Comparison of ENCODE assay signal across 8 cellular contexts in genomic region chr5:128213340-128213739, GRCh38.
DNase-seq lines count a peak whose midpoint lies in the region; ATAC-seq and TF ChIP-seq lines count a peak whose summit lies in the region.

No MANE protein-coding gene starts in this region.

- H3K27me3 Mint-ChIP-seq in activated T-cell treated with anti-CD3 and anti-CD28 coated beads, Interleukin-2, amount 50 U/mL, for 72 hours (ENCODE audit: low read depth) = no peaks in the 10 kb centered on the region

- no peak overlapping the region for H3K27ac ChIP-seq in 22Rv1

- no peaks in the 10 kb centered on the region for H3K4me1 Mint-ChIP-seq in activated T-cell treated with anti-CD3 and anti-CD28 coated beads, Interleukin-2, amount 50 U/mL, for 72 hours (ENCODE audit: low read depth)

- H3K9me3 Mint-ChIP-seq in activated T-cell treated with anti-CD3 and anti-CD28 coated beads, Interleukin-2, amount 50 U/mL, for 72 hours = no peaks in the 10 kb centered on the region

- DNase-seq in ELF-1 (ENCODE audit: low read depth, low spot score) = peak; percentile 50
- peak; percentile 52 for DNase-seq in NCI-H460 (ENCODE audit: extremely low read depth, low read depth)
- DNase-seq in activated T-cell treated with anti-CD3 and anti-CD28 coated beads, Interleukin-2, amount 50 U/mL, for 72 hours = peak; percentile 48 to 49
- DNase-seq in glomerular visceral epithelial cell (ENCODE audit: extremely low spot score) = peak; percentile 78
- DNase-seq in retinal pigment epithelial cell (ENCODE audit: low read depth) = no peak
- DNase-seq in GOT3 (lab: John Stamatoyannopoulos, UW) = no peak

- peak; percentile 62 for ATAC-seq in HG02884 (IDR thresholded peaks at IDR 0.05; ENCODE audit: unreplicated experiment)
- peak; percentile 33 to 41 for ATAC-seq in activated T-cell treated with anti-CD3 and anti-CD28 coated beads, Interleukin-2, amount 50 U/mL, for 72 hours (replicated peaks in 1 of 2)

- no peak overlapping the region for H3K27ac Mint-ChIP-seq in activated T-cell treated with anti-CD3 and anti-CD28 coated beads, Interleukin-2, amount 50 U/mL, for 72 hours

- TF ChIP-seq CTCF in 22Rv1 (IDR thresholded peaks at IDR 0.05) (peak; percentile 76), retinal pigment epithelial cell (conservative IDR thresholded peaks at IDR 0.05; ENCODE audit: low read depth, low read length) (peak; percentile 75)

- no peak overlapping the region for H3K4me3 Mint-ChIP-seq in activated T-cell treated with anti-CD3 and anti-CD28 coated beads, Interleukin-2, amount 50 U/mL, for 72 hours

- no peaks in the 10 kb centered on the region for H3K36me3 Mint-ChIP-seq in activated T-cell treated with anti-CD3 and anti-CD28 coated beads, Interleukin-2, amount 50 U/mL, for 72 hours (ENCODE audit: insufficient read depth in 2 of 2)

- H3K4me3 ChIP-seq in retinal pigment epithelial cell (ENCODE audit: low read length) = no peak overlapping the region

Comparison
In these comparisons a context has a peak if more than half of its experiments do, and no peak if none do; other contexts are left out.
1. DNase-seq: peak in ELF-1 (single experiment), NCI-H460 (single experiment), activated T-cell treated with anti-CD3 and anti-CD28 coated beads, Interleukin-2, amount 50 U/mL, for 72 hours (2 of 2) and glomerular visceral epithelial cell (single experiment); none in retinal pigment epithelial cell (single experiment) and GOT3 (single experiment).